23 cellular contexts compared by ENCODE assay signal in the genomic region with DNA sequence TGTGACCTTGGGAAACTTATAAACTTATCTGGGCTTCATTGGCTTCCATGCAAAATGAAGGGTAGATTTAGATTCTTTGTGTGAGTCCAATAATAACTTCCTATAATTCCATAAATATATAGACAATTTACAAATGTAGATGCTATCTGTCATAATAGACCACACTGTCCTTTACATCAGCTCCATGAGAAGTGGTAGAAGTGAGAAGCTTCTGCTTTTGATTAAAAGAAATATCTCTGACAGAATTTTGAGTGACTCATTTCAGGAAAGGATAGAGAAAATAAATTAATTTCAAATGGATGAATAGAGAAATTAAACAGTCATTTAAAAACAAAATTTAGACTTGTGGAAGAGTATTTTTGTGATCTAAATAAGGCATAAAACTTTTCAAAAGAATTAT.
DNase-seq lines count a peak whose midpoint lies in the region; ATAC-seq and TF ChIP-seq lines count a peak whose summit lies in the region.
"Had no signal": no experiment of that assay in that cellular context is flagged by ENCODE, and none has a peak within 500 bp of the region (broad histone marks: within the 10 kb centered on the region; RNA-seq: fewer than 3 reads in every experiment).

No MANE protein-coding gene starts in this region.

- H3K27ac ChIP-seq in A673 (ENCODE audit: low read depth, low read length, poor library complexity, severe bottlenecking) (peak overlapping the region; percentile 79), SK-N-SH (ENCODE audit: low read depth in 2 of 2, low read length in 1 of 2) (peak overlapping the region; percentile 82 to 87)
- H3K27ac ChIP-seq: BLaER1 treated with 17β-estradiol and CSF1 and Interleukin-3, amounts not matched to agents 10 nM and 100 nM; SJSA1 had no signal

- H3K4me1 ChIP-seq in A673 (ENCODE audit: insufficient read depth, low read length, poor library complexity, severe bottlenecking) (peaks cover 24% of the 10 kb centered on the region), SK-N-SH (ENCODE audit: control insufficient read depth in 1 of 2, insufficient read depth in 2 of 2, low read depth in 1 of 2, low read length in 1 of 2) (peaks cover 9 to 18% of the 10 kb centered on the region in 2 experiments; a peak in 3 of 4 replicates), skeletal muscle satellite cell (ENCODE audit: control insufficient read depth, insufficient read depth, low read length) (peaks cover 31% of the 10 kb centered on the region)

- no TSS peak for BruUV-seq in A673 (replicated peaks; lab: Mats Ljungman, UMichigan)

- DNase-seq in A673 (ENCODE audit: low spot score): no peak
- no peak for DNase-seq in SK-N-SH
- DNase-seq in fibroblast of mammary gland (ENCODE audit: low read depth): peak; percentile 42
- no peak for DNase-seq in stimulated activated CD4-positive, alpha-beta T cell treated with anti-CD3 and anti-CD28 coated beads, Interleukin-1b, Interleukin-23, amount 100 ng/mL, for 48 hours
- no peak for DNase-seq in epidermal melanocyte (ENCODE audit: insufficient read length, low spot score)
- DNase-seq: AML-193; CD4-positive, alpha-beta T cell; Karpas-422; NCI-H1092 treated with DMSO at 0.1 percent for 48 hours; NCI-H1436; NCI-H187; NCI-H2171 treated with DMSO at 0.1 percent for 48 hours; NCI-H345; NCI-H524; NCI-H774; NK-92 treated with Interleukin-12 subunit alpha and Interleukin-12 subunit beta, amount 100 ng/mL, for 24 hours; Right ventricle myocardium superior; RPMI8226 had no signal

- no peak for ATAC-seq in GM21526 (IDR thresholded peaks at IDR 0.05; ENCODE audit: low FRiP score, unreplicated experiment)
- ATAC-seq: HepG2 had no signal

- no peaks in the 10 kb centered on the region for H3K27me3 ChIP-seq in A673 (replicated peaks; ENCODE audit: insufficient read depth, low read depth, low read length, poor library complexity)
- H3K27me3 ChIP-seq in SK-N-SH (ENCODE audit: insufficient read depth): no peaks in the 10 kb centered on the region
- no peaks in the 10 kb centered on the region for H3K27me3 ChIP-seq in skeletal muscle satellite cell (ENCODE audit: control insufficient read depth, insufficient read depth, low read length)
- H3K27me3 ChIP-seq: BLaER1 treated with 17β-estradiol and CSF1 and Interleukin-3, amounts not matched to agents 10 nM and 100 nM; SJSA1 had no signal

- no peak for TF ChIP-seq RAD21 in SK-N-SH (IDR thresholded peaks at IDR 0.05; ENCODE audit: low read length)

- no peaks in the 10 kb centered on the region for H3K79me2 ChIP-seq in SK-N-SH (ENCODE audit: insufficient read depth)

- CTCF ChIA-PET in A673 (lab: Charles Lee): no interaction called here
- CTCF ChIA-PET in SK-N-SH (lab: Yijun Ruan, JAX): no interaction called here

- peaks cover 14% of the 10 kb centered on the region for H3F3A ChIP-seq in SK-N-SH (replicated peaks; ENCODE audit: insufficient read depth)

- H3K4me2 ChIP-seq in SK-N-SH (peak overlapping the region; percentile 28; the same call in 1 of the 2 replicates), skeletal muscle satellite cell (ENCODE audit: low read length) (peak overlapping the region; percentile 9)

- H3K4me3 ChIP-seq in A673 (ENCODE audit: low read depth, low read length, poor library complexity, severe bottlenecking) (no peak overlapping the region), SK-N-SH (ENCODE audit: low read depth in 2 of 2, low read length in 1 of 2) (no peak overlapping the region), fibroblast of mammary gland (ENCODE audit: control insufficient read depth, low read depth, low read length) (no peak overlapping the region), skeletal muscle satellite cell (ENCODE audit: low read length) (no peak overlapping the region)
- H3K4me3 ChIP-seq: BLaER1 treated with 17β-estradiol and CSF1 and Interleukin-3, amounts not matched to agents 10 nM and 100 nM; SJSA1 had no signal

- TF ChIP-seq CTCF in A673 (conservative IDR thresholded peaks at IDR 0.05; ENCODE audit: low read depth, low read length): no peak
- no peak for TF ChIP-seq CTCF in SK-N-SH (IDR thresholded peaks at IDR 0.05)
- no peak for TF ChIP-seq CTCF in fibroblast of mammary gland (conservative IDR thresholded peaks at IDR 0.05; ENCODE audit: control insufficient read depth, insufficient read depth, low read depth, low read length)

- H3K9ac ChIP-seq in SK-N-SH: no peak overlapping the region
- peak overlapping the region; percentile 70 for H3K9ac ChIP-seq in skeletal muscle satellite cell (ENCODE audit: low read depth, low read length)
- H3K9ac ChIP-seq: BLaER1 treated with 17β-estradiol and CSF1 and Interleukin-3, amounts not matched to agents 10 nM and 100 nM had no signal

- POLR2A ChIA-PET in A673 (lab: Charles Lee; ENCODE audit: low non-redundant PET): no interaction called here
- POLR2A ChIA-PET in SK-N-SH (lab: Yijun Ruan, JAX): no interaction called here

- intact Hi-C loops in A673 (cut with micrococcal nuclease; ENCODE audit: unreplicated experiment): no loop called here

- H3K36me3 ChIP-seq in A673 (ENCODE audit: insufficient read depth, low read length, poor library complexity, severe bottlenecking): no peaks in the 10 kb centered on the region
- no peaks in the 10 kb centered on the region for H3K36me3 ChIP-seq in SK-N-SH (replicated peaks in 1 of 2; ENCODE audit: control insufficient read depth in 1 of 2, insufficient read depth in 2 of 2, low read length in 1 of 2)
- H3K36me3 ChIP-seq in skeletal muscle satellite cell (ENCODE audit: insufficient read depth, low read length): no peaks in the 10 kb centered on the region
- H3K36me3 ChIP-seq: BLaER1 treated with 17β-estradiol and CSF1 and Interleukin-3, amounts not matched to agents 10 nM and 100 nM; SJSA1 had no signal

- no peaks in the 10 kb centered on the region for H4K20me1 ChIP-seq in SK-N-SH (ENCODE audit: insufficient read depth)
- H4K20me1 ChIP-seq: BLaER1 treated with 17β-estradiol and CSF1 and Interleukin-3, amounts not matched to agents 10 nM and 100 nM had no signal

- no peaks in the 10 kb centered on the region for H3K9me2 ChIP-seq in SK-N-SH

- peaks cover 5% of the 10 kb centered on the region for H3K9me3 ChIP-seq in A673 (ENCODE audit: low read depth, low read length, poor library complexity, severe bottlenecking)
- no peaks in the 10 kb centered on the region for H3K9me3 ChIP-seq in SK-N-SH
- no peaks in the 10 kb centered on the region for H3K9me3 ChIP-seq in skeletal muscle satellite cell (replicated peaks; ENCODE audit: low read length)
- H3K9me3 ChIP-seq: SJSA1 had no signal

- TF ChIP-seq EP300 in SK-N-SH (IDR thresholded peaks at IDR 0.05; ENCODE audit: borderline replicate concordance in 1 of 2, low read depth in 1 of 2, low read length in 1 of 2): peak; percentile 42 to 71; a peak in 1 of 4 replicates

- no peak overlapping the region for H2AFZ ChIP-seq in SK-N-SH (ENCODE audit: low read depth)

TF ChIP-seq in SK-N-SH, 30 proteins besides CTCF, POLR2A, EP300 and RAD21 (continues in another document):
- TF ChIP-seq, protein P1, sequence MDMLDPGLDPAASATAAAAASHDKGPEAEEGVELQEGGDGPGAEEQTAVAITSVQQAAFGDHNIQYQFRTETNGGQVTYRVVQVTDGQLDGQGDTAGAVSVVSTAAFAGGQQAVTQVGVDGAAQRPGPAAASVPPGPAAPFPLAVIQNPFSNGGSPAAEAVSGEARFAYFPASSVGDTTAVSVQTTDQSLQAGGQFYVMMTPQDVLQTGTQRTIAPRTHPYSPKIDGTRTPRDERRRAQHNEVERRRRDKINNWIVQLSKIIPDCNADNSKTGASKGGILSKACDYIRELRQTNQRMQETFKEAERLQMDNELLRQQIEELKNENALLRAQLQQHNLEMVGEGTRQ (IDR thresholded peaks at IDR 0.05; ENCODE audit: borderline replicate concordance, low read depth, low read length): no peak
- TF ChIP-seq RCOR1 (IDR thresholded peaks at IDR 0.05; ENCODE audit: low read length): no peak
- 0 out of 2 replicates have a peak, but pooled peaks have one; percentile 24 for TF ChIP-seq NFIC (IDR thresholded peaks at IDR 0.05; ENCODE audit: borderline replicate concordance)
- TF ChIP-seq, protein P2, sequence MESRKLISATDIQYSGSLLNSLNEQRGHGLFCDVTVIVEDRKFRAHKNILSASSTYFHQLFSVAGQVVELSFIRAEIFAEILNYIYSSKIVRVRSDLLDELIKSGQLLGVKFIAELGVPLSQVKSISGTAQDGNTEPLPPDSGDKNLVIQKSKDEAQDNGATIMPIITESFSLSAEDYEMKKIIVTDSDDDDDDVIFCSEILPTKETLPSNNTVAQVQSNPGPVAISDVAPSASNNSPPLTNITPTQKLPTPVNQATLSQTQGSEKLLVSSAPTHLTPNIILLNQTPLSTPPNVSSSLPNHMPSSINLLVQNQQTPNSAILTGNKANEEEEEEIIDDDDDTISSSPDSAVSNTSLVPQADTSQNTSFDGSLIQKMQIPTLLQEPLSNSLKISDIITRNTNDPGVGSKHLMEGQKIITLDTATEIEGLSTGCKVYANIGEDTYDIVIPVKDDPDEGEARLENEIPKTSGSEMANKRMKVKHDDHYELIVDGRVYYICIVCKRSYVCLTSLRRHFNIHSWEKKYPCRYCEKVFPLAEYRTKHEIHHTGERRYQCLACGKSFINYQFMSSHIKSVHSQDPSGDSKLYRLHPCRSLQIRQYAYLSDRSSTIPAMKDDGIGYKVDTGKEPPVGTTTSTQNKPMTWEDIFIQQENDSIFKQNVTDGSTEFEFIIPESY (IDR thresholded peaks at IDR 0.05; ENCODE audit: borderline replicate concordance, low read depth): no peak
- no peak for TF ChIP-seq GATA2 (CRISPR knock-in tag; IDR thresholded peaks at IDR 0.05)
- TF ChIP-seq CHD2 (IDR thresholded peaks at IDR 0.05; ENCODE audit: low read length, partially characterized antibody): no peak
- TF ChIP-seq FOXJ3 (CRISPR knock-in tag; IDR thresholded peaks at IDR 0.05): no peak
- TF ChIP-seq, protein P3, sequence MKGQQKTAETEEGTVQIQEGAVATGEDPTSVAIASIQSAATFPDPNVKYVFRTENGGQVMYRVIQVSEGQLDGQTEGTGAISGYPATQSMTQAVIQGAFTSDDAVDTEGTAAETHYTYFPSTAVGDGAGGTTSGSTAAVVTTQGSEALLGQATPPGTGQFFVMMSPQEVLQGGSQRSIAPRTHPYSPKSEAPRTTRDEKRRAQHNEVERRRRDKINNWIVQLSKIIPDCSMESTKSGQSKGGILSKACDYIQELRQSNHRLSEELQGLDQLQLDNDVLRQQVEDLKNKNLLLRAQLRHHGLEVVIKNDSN (IDR thresholded peaks at IDR 0.05; ENCODE audit: borderline replicate concordance, low read depth): no peak
- TF ChIP-seq FOXM1 (IDR thresholded peaks at IDR 0.05; ENCODE audit: low read depth): no peak
- no peak for TF ChIP-seq EZH2phosphoT487 (IDR thresholded peaks at IDR 0.05; ENCODE audit: borderline replicate concordance, low read depth)
- TF ChIP-seq SIN3A (IDR thresholded peaks at IDR 0.05; ENCODE audit: borderline replicate concordance, low read depth, low read length): no peak
- no peak for TF ChIP-seq SMC3 (IDR thresholded peaks at IDR 0.05; ENCODE audit: low read depth, low read length)
- TF ChIP-seq TAF1 (IDR thresholded peaks at IDR 0.05; ENCODE audit: borderline replicate concordance, low read depth, low read length): no peak
